8 cellular contexts compared by ENCODE assay signal in the genomic region with DNA sequence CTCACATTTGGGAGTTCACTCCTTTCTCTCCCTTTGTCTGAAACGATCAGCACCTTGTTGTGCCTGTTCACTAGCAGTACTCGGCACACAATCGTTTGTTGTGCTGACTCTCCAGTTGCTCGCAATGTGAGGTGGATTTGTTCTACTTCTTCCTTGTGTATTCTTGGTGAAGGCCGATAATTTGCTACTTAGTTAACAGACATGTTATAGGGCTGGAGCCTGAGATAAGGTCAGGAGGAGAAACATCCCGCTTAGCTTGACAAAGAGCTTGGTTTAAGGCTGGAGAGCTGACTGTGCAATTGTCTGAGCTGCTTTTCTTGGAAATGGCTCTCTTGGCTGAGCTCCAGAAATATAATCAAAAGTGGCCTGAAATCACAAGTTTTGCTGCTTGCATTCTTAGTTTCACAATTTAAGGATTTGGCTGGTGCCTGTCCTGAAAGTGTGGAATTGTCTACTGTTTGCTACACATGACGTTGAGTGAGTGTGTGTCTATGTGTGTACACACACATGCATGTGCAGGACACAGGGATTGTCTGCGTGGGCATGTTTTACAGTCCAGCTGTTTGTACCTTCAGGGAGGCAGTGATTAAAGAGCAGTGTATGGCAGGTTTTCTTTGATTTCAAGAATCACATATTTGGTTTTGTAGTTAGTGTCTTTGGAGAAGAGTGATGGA.
DNase-seq lines count a peak whose midpoint lies in the region; ATAC-seq, FAIRE-seq and TF ChIP-seq lines count a peak whose summit lies in the region.

No MANE protein-coding gene starts in this region.

- no peak overlapping the region for H3K4me3 ChIP-seq in HepG2 (replicated peaks in 1 of 3; ENCODE audit: insufficient read depth in 1 of 3, low read depth in 2 of 3, low read length in 3 of 3)

- in situ Hi-C loops in HepG2 (cut with HindIII; ENCODE audit: extremely low pct_ligation_motif_present, low pct_unique_long_range_greater_than_20kb) = no loop called here

- FAIRE-seq in HepG2 (lab: Jason Lieb, UNC) (no peak), urothelium cell line (lab: Jason Lieb, UNC) (peak; percentile 59)

- peak overlapping the region; percentile 66 for H3K4me3 Mint-ChIP-seq in activated CD4-positive, alpha-beta T cell treated with anti-CD3 and anti-CD28 coated beads, Interleukin-2, amount 10 ng/mL, durations not matched to agents 7 days and 5 days

- intact Hi-C loops in HepG2 (cut with micrococcal nuclease; ENCODE audit: unreplicated experiment) = no loop called here

- no peak for TF ChIP-seq CTCF in HepG2 (CRISPR knock-in tag; IDR thresholded peaks at IDR 0.05)

- DNase-seq in activated CD4-positive, alpha-beta T cell treated with anti-CD3 and anti-CD28 coated beads, Interleukin-2, amount 10 ng/mL, durations not matched to agents 7 days and 5 days = peak; percentile 20
- no peak for DNase-seq in activated CD4-positive, alpha-beta T cell treated with anti-CD3 and anti-CD28 coated beads for 1 hour
- peak; percentile 80 for DNase-seq in amniotic epithelial cell (ENCODE audit: low read depth)
- no peak for DNase-seq in HepG2 (ENCODE audit: low spot score)
- DNase-seq in urothelium cell line (ENCODE audit: low spot score) = no peak
- no peak for DNase-seq in SIG-M5 treated with dmso at 0.1 percent for 504 hours (lab: John Stamatoyannopoulos, UW; ENCODE audit: unreplicated experiment)
- no peak for DNase-seq in NCI-H1048 (lab: John Stamatoyannopoulos, UW)

- H4K20me1 ChIP-seq in HepG2 (ENCODE audit: insufficient read depth, low read length) = no peaks in the 10 kb centered on the region

- no TSS peak for BruUV-seq in HepG2 (replicated peaks; lab: Mats Ljungman, UMichigan)

- H3K36me3 Mint-ChIP-seq in activated CD4-positive, alpha-beta T cell treated with anti-CD3 and anti-CD28 coated beads, Interleukin-2, amount 10 ng/mL, durations not matched to agents 7 days and 5 days (ENCODE audit: low read depth) = peaks cover 2% of the 10 kb centered on the region

- peak overlapping the region; percentile 60 for H2AFZ ChIP-seq in HepG2 (ENCODE audit: low read length)

- WGBS in HepG2 (ENCODE audit: low lambda C conversion rate) = 87% methylated on average over 8 of the region's 8 CpGs

- no peaks in the 10 kb centered on the region for H3K9me3 ChIP-seq in HepG2 (ENCODE audit: low read length)

- no peak overlapping the region for H3K27ac ChIP-seq in HepG2 (ENCODE audit: extremely low read length, insufficient read depth, low read length)

- TF ChIP-seq RAD21 in HepG2 (CRISPR knock-in tag; IDR thresholded peaks at IDR 0.05) = no peak

- POLR2A ChIA-PET in activated CD4-positive, alpha-beta T cell treated with anti-CD3 and anti-CD28 coated beads, Interleukin-2, amount 10 ng/mL, durations not matched to agents 7 days and 5 days (lab: Charles Lee) = interaction anchor here (0.6 to 3.3 kb wide), 6 partner anchors 14 to 117 kb away, joined by 3 to 29 read pairs (median 5); no protein-coding TSS in a partner anchor
- POLR2A ChIA-PET in HepG2 (lab: Yijun Ruan, JAX) = interaction anchor here (1.4 to 6.6 kb wide), 3 partner anchors 32 to 91 kb away, joined by 3 to 66 read pairs (median 24); partner anchors contain the start of gene ARF6

- no peak overlapping the region for H3K4me2 ChIP-seq in HepG2 (ENCODE audit: low read depth, low read length)

- TF ChIP-seq POLR2A in HepG2 (IDR thresholded peaks at IDR 0.05; ENCODE audit: insufficient read depth in 1 of 2, low read depth in 2 of 2, low read length in 2 of 2) = no peak

- peak overlapping the region; percentile 98 for H3K27ac Mint-ChIP-seq in activated CD4-positive, alpha-beta T cell treated with anti-CD3 and anti-CD28 coated beads, Interleukin-2, amount 10 ng/mL, durations not matched to agents 7 days and 5 days

- H3K79me2 ChIP-seq in HepG2 (ENCODE audit: insufficient read depth, low read length) = no peaks in the 10 kb centered on the region

- no peaks in the 10 kb centered on the region for H3K27me3 Mint-ChIP-seq in activated CD4-positive, alpha-beta T cell treated with anti-CD3 and anti-CD28 coated beads, Interleukin-2, amount 10 ng/mL, durations not matched to agents 7 days and 5 days

- peaks cover 79% of the 10 kb centered on the region for H3K4me1 ChIP-seq in HepG2 (ENCODE audit: insufficient read depth, low read length)

- no peak for TF ChIP-seq EP300 in HepG2 (IDR thresholded peaks at IDR 0.05; ENCODE audit: low read depth in 2 of 2, low read length in 2 of 2)
- TF ChIP-seq EP300 in HepG2 (CRISPR knock-in tag; IDR thresholded peaks at IDR 0.05; ENCODE audit: borderline replicate concordance) = no peak

- no peaks in the 10 kb centered on the region for H3K36me3 ChIP-seq in HepG2 (replicated peaks in 1 of 2; ENCODE audit: control insufficient read depth in 1 of 2, insufficient read depth in 2 of 2, low read length in 2 of 2)

- no peak overlapping the region for H3K9ac ChIP-seq in HepG2 (ENCODE audit: insufficient read depth, low read depth, low read length)

- no peaks in the 10 kb centered on the region for H3K27me3 ChIP-seq in HepG2 (ENCODE audit: control insufficient read depth in 1 of 2, insufficient read depth in 2 of 2, low read length in 2 of 2)

- no peaks in the 10 kb centered on the region for H3K9me3 Mint-ChIP-seq in activated CD4-positive, alpha-beta T cell treated with anti-CD3 and anti-CD28 coated beads, Interleukin-2, amount 10 ng/mL, durations not matched to agents 7 days and 5 days

- ATAC-seq in HG03565 (IDR thresholded peaks at IDR 0.05; ENCODE audit: unreplicated experiment) (peak; percentile 7), HepG2 (no peak)

- H3K4me1 Mint-ChIP-seq in activated CD4-positive, alpha-beta T cell treated with anti-CD3 and anti-CD28 coated beads, Interleukin-2, amount 10 ng/mL, durations not matched to agents 7 days and 5 days = peaks cover 68% of the 10 kb centered on the region

- CTCF ChIA-PET in activated CD4-positive, alpha-beta T cell treated with anti-CD3 and anti-CD28 coated beads, Interleukin-2, amount 10 ng/mL, durations not matched to agents 7 days and 5 days (lab: Charles Lee) = interaction anchor here (0.7 to 3.4 kb wide), 15 partner anchors 8 to 118 kb away, joined by 3 to 21 read pairs (median 4); partner anchors contain the start of gene ARF6
- CTCF ChIA-PET in HepG2 (lab: Yijun Ruan, JAX; ENCODE audit: low intra/inter-chr PET ratio, low total read pairs) = no interaction called here

TF ChIP-seq in HepG2, 621 proteins besides CTCF, POLR2A, EP300 and RAD21:
- TF ChIP-seq, protein P1, sequence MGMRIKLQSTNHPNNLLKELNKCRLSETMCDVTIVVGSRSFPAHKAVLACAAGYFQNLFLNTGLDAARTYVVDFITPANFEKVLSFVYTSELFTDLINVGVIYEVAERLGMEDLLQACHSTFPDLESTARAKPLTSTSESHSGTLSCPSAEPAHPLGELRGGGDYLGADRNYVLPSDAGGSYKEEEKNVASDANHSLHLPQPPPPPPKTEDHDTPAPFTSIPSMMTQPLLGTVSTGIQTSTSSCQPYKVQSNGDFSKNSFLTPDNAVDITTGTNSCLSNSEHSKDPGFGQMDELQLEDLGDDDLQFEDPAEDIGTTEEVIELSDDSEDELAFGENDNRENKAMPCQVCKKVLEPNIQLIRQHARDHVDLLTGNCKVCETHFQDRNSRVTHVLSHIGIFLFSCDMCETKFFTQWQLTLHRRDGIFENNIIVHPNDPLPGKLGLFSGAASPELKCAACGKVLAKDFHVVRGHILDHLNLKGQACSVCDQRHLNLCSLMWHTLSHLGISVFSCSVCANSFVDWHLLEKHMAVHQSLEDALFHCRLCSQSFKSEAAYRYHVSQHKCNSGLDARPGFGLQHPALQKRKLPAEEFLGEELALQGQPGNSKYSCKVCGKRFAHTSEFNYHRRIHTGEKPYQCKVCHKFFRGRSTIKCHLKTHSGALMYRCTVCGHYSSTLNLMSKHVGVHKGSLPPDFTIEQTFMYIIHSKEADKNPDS (CRISPR knock-in tag; IDR thresholded peaks at IDR 0.05) = no peak
- TF ChIP-seq ZBTB38 (CRISPR knock-in tag; IDR thresholded peaks at IDR 0.05) (peak; percentile 50; the same call in 1 of the 2 replicates), MAFK (conservative IDR thresholded peaks at IDR 0.05 in 1 of 2, IDR thresholded peaks at IDR 0.05 in 1 of 2; ENCODE audit: low read length in 2 of 2) (peak in 1 of 2 experiments; percentile 10; a peak in 1 of 4 replicates), PCBP2 (optimal IDR thresholded peaks at IDR 0.05; ENCODE audit: low read depth, low read length, poor library complexity, severe bottlenecking) (no peak), PITX1 (CRISPR knock-in tag; IDR thresholded peaks at IDR 0.05) (no peak), ZNF329 (CRISPR knock-in tag; IDR thresholded peaks at IDR 0.05; ENCODE audit: low read depth) (no peak), TCF7 (IDR thresholded peaks at IDR 0.05; ENCODE audit: low read depth) (no peak)
- TF ChIP-seq, protein P2, sequence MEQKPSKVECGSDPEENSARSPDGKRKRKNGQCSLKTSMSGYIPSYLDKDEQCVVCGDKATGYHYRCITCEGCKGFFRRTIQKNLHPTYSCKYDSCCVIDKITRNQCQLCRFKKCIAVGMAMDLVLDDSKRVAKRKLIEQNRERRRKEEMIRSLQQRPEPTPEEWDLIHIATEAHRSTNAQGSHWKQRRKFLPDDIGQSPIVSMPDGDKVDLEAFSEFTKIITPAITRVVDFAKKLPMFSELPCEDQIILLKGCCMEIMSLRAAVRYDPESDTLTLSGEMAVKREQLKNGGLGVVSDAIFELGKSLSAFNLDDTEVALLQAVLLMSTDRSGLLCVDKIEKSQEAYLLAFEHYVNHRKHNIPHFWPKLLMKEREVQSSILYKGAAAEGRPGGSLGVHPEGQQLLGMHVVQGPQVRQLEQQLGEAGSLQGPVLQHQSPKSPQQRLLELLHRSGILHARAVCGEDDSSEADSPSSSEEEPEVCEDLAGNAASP (CRISPR knock-in tag; IDR thresholded peaks at IDR 0.05; ENCODE audit: borderline replicate concordance) = no peak

Comparison
In these comparisons a context has a peak if more than half of its experiments do, and no peak if none do; other contexts are left out.
1. DNase-seq: peak in activated CD4-positive, alpha-beta T cell treated with anti-CD3 and anti-CD28 coated beads, Interleukin-2, amount 10 ng/mL, durations not matched to agents 7 days and 5 days (single experiment) and amniotic epithelial cell (single experiment); none in activated CD4-positive, alpha-beta T cell treated with anti-CD3 and anti-CD28 coated beads for 1 hour (single experiment), HepG2 (single experiment), urothelium cell line (single experiment), SIG-M5 treated with dmso at 0.1 percent for 504 hours (single experiment) and NCI-H1048 (single experiment).